In genomic region chr9:123283455-123283854, GRCh38 we compare ENCODE assay signal across 17 cellular contexts. TPM values are rescaled to one million over a fixed set of nuclear protein-coding genes. Genes with fewer than 3 reads are reported as not detected.
DNase-seq lines count a peak whose midpoint lies in the region; FAIRE-seq and TF ChIP-seq lines count a peak whose summit lies in the region.
"Had no signal": no experiment of that assay in that cellular context is flagged by ENCODE, and none has a peak within 500 bp of the region (broad histone marks: within the 10 kb centered on the region; RNA-seq: fewer than 3 reads in every experiment).

No MANE protein-coding gene starts in this region.

- WGBS in H1 (ENCODE audit: extremely low coverage in 1 of 2, insufficient coverage in 1 of 2, insufficient read length in 1 of 2, insufficient replicate concordance in 2 of 2, low coverage in 1 of 2, low lambda C conversion rate in 2 of 2, missing lambda C conversion rate in 1 of 2), 2 experiments = 92% methylated on average over 3 of the region's 3 CpGs; no CpG with 5 or more reads in 1 of the 2 experiments

- H4K8ac ChIP-seq in H1 (ENCODE audit: extremely low read depth, insufficient read depth, low read length) = no peak overlapping the region

- peaks cover 6% of the 10 kb centered on the region; the same call in 1 of the 2 replicates for H3K9me3 ChIP-seq in OCI-LY7 (ENCODE audit: low read length)
- H3K9me3 ChIP-seq in H1 (ENCODE audit: insufficient read depth in 2 of 2, low read depth in 1 of 2, low read length in 1 of 2) = no peaks in the 10 kb centered on the region
- H3K9me3 ChIP-seq in tibial artery = no peaks in the 10 kb centered on the region
- H3K9me3 ChIP-seq: Caco-2 had no signal

- BruUV-seq in OCI-LY7 (replicated peaks; lab: Mats Ljungman, UMichigan) = no TSS peak

- no peaks in the 10 kb centered on the region for H3K79me1 ChIP-seq in H1 (ENCODE audit: low read depth, low read length)

- H4K91ac ChIP-seq in H1 (replicated peaks; ENCODE audit: insufficient read length, low read length) = no peak overlapping the region

- H3K9ac ChIP-seq in H1 (replicated peaks in 1 of 4; ENCODE audit: extremely low read depth in 1 of 4, low read depth in 3 of 4, low read length in 3 of 4) = no peak overlapping the region
- H3K9ac ChIP-seq: BLaER1 had no signal

- H2AK5ac ChIP-seq in H1 (ENCODE audit: low read depth, low read length) = no peak overlapping the region

- CTCF ChIA-PET in OCI-LY7 (lab: Charles Lee; ENCODE audit: unreplicated experiment) = no interaction called here
- CTCF ChIA-PET in H1 (lab: Charles Lee; ENCODE audit: partially characterized antibody) = interaction anchor here (1.0 kb wide), 1 partner anchor 116 kb away, joined by 3 read pairs; no protein-coding TSS in a partner anchor

- no peak overlapping the region for H3K27ac ChIP-seq in OCI-LY7 (ENCODE audit: low read depth, low read length, poor library complexity, severe bottlenecking)
- no peak overlapping the region for H3K27ac ChIP-seq in H1 (ENCODE audit: low read depth, low read length)
- H3K27ac ChIP-seq in tibial artery = no peak overlapping the region
- H3K27ac ChIP-seq: BLaER1, C4-2B had no signal

- H3K27me3 ChIP-seq in H1 (replicated peaks in 1 of 4; ENCODE audit: control insufficient read depth in 3 of 4, extremely low read depth in 1 of 4, insufficient read depth in 3 of 4, low read length in 3 of 4) = no peaks in the 10 kb centered on the region; a peak in 1 of 7 replicates
- peaks cover 0 to 18% of the 10 kb centered on the region in 2 donors for H3K27me3 ChIP-seq in tibial artery
- H3K27me3 ChIP-seq: BLaER1 had no signal

- no peak for TF ChIP-seq RAD21 in H1 (IDR thresholded peaks at IDR 0.05 in 1 of 2, conservative IDR thresholded peaks at IDR 0.05 in 1 of 2; ENCODE audit: low read depth in 2 of 2, low read length in 2 of 2)

- no peak overlapping the region for H3K14ac ChIP-seq in H1 (ENCODE audit: insufficient read length)

- no peak for TF ChIP-seq POLR2A in H1 (IDR thresholded peaks at IDR 0.05; ENCODE audit: control extremely low read depth in 1 of 2, low read depth in 2 of 2, low read length in 2 of 2)

- no peak overlapping the region for H3K23ac ChIP-seq in H1 (ENCODE audit: insufficient read length)

- intact Hi-C loops in OCI-LY7 (cut with micrococcal nuclease; ENCODE audit: unreplicated experiment) (no loop called here), tibial artery (cut with DNase I; ENCODE audit: low total_unique reads) (no loop called here)

- POLR2A ChIA-PET in OCI-LY7 (lab: Charles Lee) = interaction anchor here (0.6 kb wide), 1 partner anchor 18 kb away, joined by 4 read pairs; no protein-coding TSS in a partner anchor
- POLR2A ChIA-PET in H1 (lab: Charles Lee; ENCODE audit: partially characterized antibody) = no interaction called here

- no peak overlapping the region for H3K4ac ChIP-seq in H1 (replicated peaks; ENCODE audit: insufficient read length, low read depth, low read length)

- 0 out of 2 replicates have a peak overlapping the region, but pooled peaks have one; percentile 5 for H2BK5ac ChIP-seq in H1 (ENCODE audit: low read depth, low read length)

- H2BK20ac ChIP-seq in H1 (ENCODE audit: low read length) = no peak overlapping the region

- TF ChIP-seq EP300 in H1 (IDR thresholded peaks at IDR 0.05; ENCODE audit: borderline replicate concordance in 1 of 2, low read depth in 2 of 2, low read length in 2 of 2) = no peak

- no peak overlapping the region for H3K18ac ChIP-seq in H1 (ENCODE audit: extremely low read depth, low read length)

- no peak overlapping the region for H2BK120ac ChIP-seq in H1 (replicated peaks; ENCODE audit: low read depth, low read length)

- peak; percentile 11 for DNase-seq in activated CD8-positive, alpha-beta memory T cell treated with anti-CD3 and anti-CD28 coated beads for 24 hours
- DNase-seq in activated CD8-positive, alpha-beta memory T cell treated with anti-CD3 and anti-CD28 coated beads, Interleukin-2, amount 50 U/mL, for 48 hours = no peak
- no peak for DNase-seq in OCI-LY7 (ENCODE audit: low spot score)
- no peak for DNase-seq in H1 (ENCODE audit: low read depth in 1 of 2, low spot score in 2 of 2)
- DNase-seq in mucosa of gallbladder (ENCODE audit: low spot score) = no peak
- DNase-seq in tibial artery = no peak
- DNase-seq: Caco-2; CD4-positive, CD25-positive, alpha-beta regulatory T cell; DMS153; DND-41; GOT3; H7; HCEC 1CT had no signal

- no peak overlapping the region for H2BK15ac ChIP-seq in H1 (ENCODE audit: low read length)

- peaks cover 14% of the 10 kb centered on the region for H3K4me1 ChIP-seq in OCI-LY7 (ENCODE audit: insufficient read depth, low read length, poor library complexity, severe bottlenecking)
- H3K4me1 ChIP-seq in H1 (replicated peaks in 1 of 4; ENCODE audit: control insufficient read depth in 3 of 4, insufficient read depth in 4 of 4, low read length in 3 of 4) = no peaks in the 10 kb centered on the region
- no peaks in the 10 kb centered on the region for H3K4me1 ChIP-seq in tibial artery
- H3K4me1 ChIP-seq: BLaER1, Caco-2 had no signal

- H3K23me2 ChIP-seq in H1 (ENCODE audit: low read depth, low read length) = no peaks in the 10 kb centered on the region

- TF ChIP-seq CTCF in OCI-LY7 (conservative IDR thresholded peaks at IDR 0.05; ENCODE audit: low read length) = no peak
- no peak for TF ChIP-seq CTCF in H1 (IDR thresholded peaks at IDR 0.05; ENCODE audit: control extremely low read depth in 1 of 3, insufficient read depth in 1 of 3, low read depth in 1 of 3, low read length in 3 of 3)
- no peak for TF ChIP-seq CTCF in tibial artery (IDR thresholded peaks at IDR 0.05)

- no peaks in the 10 kb centered on the region for H3K9me2 ChIP-seq in OCI-LY7 (ENCODE audit: insufficient read depth, low read length)

- no peak overlapping the region for H2BK12ac ChIP-seq in H1 (ENCODE audit: low read depth, low read length)

- no peak overlapping the region for H3K56ac ChIP-seq in H1 (replicated peaks; ENCODE audit: insufficient read length, low read depth, low read length)

- H3K4me2 ChIP-seq in OCI-LY7 (ENCODE audit: low read length) (no peak overlapping the region), H1 (ENCODE audit: insufficient read depth in 1 of 2, low read depth in 2 of 2, low read length in 2 of 2) (no peak overlapping the region)
- H3K4me2 ChIP-seq: BLaER1 had no signal

- H3K4me3 ChIP-seq in OCI-LY7 (ENCODE audit: low read depth, low read length, poor library complexity, severe bottlenecking) = no peak overlapping the region
- H3K4me3 ChIP-seq in H1 (ENCODE audit: extremely low read depth in 1 of 4, insufficient read depth in 2 of 4, low read depth in 3 of 4, low read length in 4 of 4) = no peak overlapping the region
- H3K4me3 ChIP-seq in tibial artery = no peak overlapping the region
- H3K4me3 ChIP-seq: BLaER1 had no signal

- H4K5ac ChIP-seq in H1 (ENCODE audit: insufficient read length, low read depth, low read length) = no peak overlapping the region

- H2AFZ ChIP-seq in OCI-LY7 (ENCODE audit: low read length) (peak overlapping the region; percentile 1; the same call in 1 of the 2 replicates), H1 (ENCODE audit: low read length) (no peak overlapping the region)

- FAIRE-seq in H1 (lab: Jason Lieb, UNC) = no peak
- FAIRE-seq: G401.6, GM12892 had no signal

- H3K79me2 ChIP-seq in OCI-LY7 (ENCODE audit: insufficient read depth, low read depth, low read length) (no peaks in the 10 kb centered on the region), H1 (ENCODE audit: control insufficient read depth in 1 of 2, insufficient read depth in 2 of 2, low read length in 2 of 2) (no peaks in the 10 kb centered on the region)

- no peaks in the 10 kb centered on the region for H3K36me3 ChIP-seq in OCI-LY7 (ENCODE audit: insufficient read depth, low read length)
- H3K36me3 ChIP-seq in H1 (ENCODE audit: control insufficient read depth in 2 of 4, insufficient read depth in 4 of 4, low read length in 3 of 4) = no peaks in the 10 kb centered on the region
- no peaks in the 10 kb centered on the region for H3K36me3 ChIP-seq in tibial artery
- H3K36me3 ChIP-seq: BLaER1 had no signal

- H4K20me1 ChIP-seq in OCI-LY7 (ENCODE audit: insufficient read depth, low read length) = no peaks in the 10 kb centered on the region
- no peaks in the 10 kb centered on the region for H4K20me1 ChIP-seq in H1 (replicated peaks in 1 of 2; ENCODE audit: control insufficient read depth in 1 of 2, insufficient read depth in 2 of 2, low read length in 2 of 2)
- H4K20me1 ChIP-seq: BLaER1 had no signal

TF ChIP-seq in H1, 55 proteins besides CTCF, POLR2A, EP300 and RAD21 (continues in another document):
- no peak for TF ChIP-seq EGR1 (IDR thresholded peaks at IDR 0.05; ENCODE audit: borderline replicate concordance, low read depth, low read length)

RNA-seq across cellular contexts. Expression of gene STRBP, which starts 15.1 kb away (rescaled TPM):
- total RNA-seq in OCI-LY7 (2014; rRNA removed; shearing (Covaris generic)) = 82.8 and 96.0 TPM in 2 replicates
- total RNA-seq in OCI-LY7 (2022) = 179 and 184 TPM in 2 replicates
- total RNA-seq in H1 (2021; fragmentation: NEBNext Ultra II Directional; extraction: Animal tissue kit (Norgen Biotek cat#: 25700)) = 105 and 106 TPM in 2 replicates
- 16.8 and 29.7 TPM in 2 replicates for polyA plus RNA-seq in H1 (2011; rRNA removed)
- polyA plus RNA-seq in H1 (2011; cell fraction: cytosol; rRNA removed) = 53.3 TPM
- polyA plus RNA-seq in H1 (2011; cell fraction: nucleus; rRNA removed) = 63.8 TPM
- 83.7 to 103 TPM (median 93.9 TPM) in 4 replicates for polyA plus RNA-seq in H1 (2012, experiment 1 of 2)
- 5.3 TPM for polyA plus RNA-seq in H1 (2012, experiment 2 of 2)
- polyA plus RNA-seq in H1 (2013, experiment 1 of 2) = 68.8 TPM
- polyA plus RNA-seq in H1 (2013, experiment 2 of 2) = 67.2 TPM
- polyA minus RNA-seq in H1 (2011; rRNA and poly(A)+ RNA removed) = 64.0 and 69.4 TPM in 2 replicates
- 61.0 TPM for polyA minus RNA-seq in H1 (2011; cell fraction: cytosol; rRNA and poly(A)+ RNA removed)
- 88.7 TPM for polyA minus RNA-seq in H1 (2011; cell fraction: nucleus; rRNA and poly(A)+ RNA removed)
- total RNA-seq in mucosa of gallbladder = 37.2 TPM
